In the genomic region with DNA sequence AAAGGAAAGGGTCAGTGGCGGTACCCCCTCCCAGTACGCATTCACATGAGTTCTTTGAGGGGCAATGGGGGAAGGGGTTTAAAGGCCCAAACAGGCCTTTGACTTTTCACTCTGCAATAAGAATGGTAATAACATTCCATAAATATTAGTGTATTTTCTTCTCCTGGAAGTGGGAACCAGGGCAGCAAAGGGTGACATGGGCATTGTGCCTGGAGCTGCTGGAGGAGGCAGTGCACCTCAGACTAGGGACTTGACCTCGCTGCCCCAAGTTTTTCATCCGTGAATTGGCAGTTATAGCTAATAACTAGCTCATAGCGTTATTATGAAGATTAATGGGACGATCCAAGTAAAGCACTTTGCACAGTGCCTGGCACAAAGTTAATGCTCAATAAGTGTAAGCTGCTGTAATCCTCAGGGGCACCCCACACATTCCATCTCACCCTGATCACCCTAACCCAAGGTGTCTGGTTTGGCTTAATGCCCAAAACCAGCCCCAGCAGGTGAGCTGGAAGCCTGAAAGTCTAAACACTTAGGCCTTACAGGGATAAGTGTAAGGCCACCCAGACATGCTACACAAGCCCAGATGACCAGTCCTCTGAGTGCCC, we compare ENCODE assay signal across 25 cellular contexts. TPM values are rescaled to one million over a fixed set of nuclear protein-coding genes. Genes with fewer than 3 reads are reported as not detected.
A peak's percentile ranks its signal among the peaks of the same experiment; 100 is the strongest.
DNase-seq lines count a peak whose midpoint lies in the region; ATAC-seq and TF ChIP-seq lines count a peak whose summit lies in the region.
"Had no signal": no experiment of that assay in that cellular context is flagged by ENCODE, and none has a peak within 500 bp of the region (broad histone marks: within the 10 kb centered on the region; RNA-seq: fewer than 3 reads in every experiment).

No MANE protein-coding gene starts in this region.

- no peak for ATAC-seq in HG02763 (IDR thresholded peaks at IDR 0.05; ENCODE audit: unreplicated experiment)
- ATAC-seq: heart right ventricle, left ventricle myocardium superior, T-cell had no signal

- no peaks in the 10 kb centered on the region for H3K4me1 ChIP-seq in endodermal cell (ENCODE audit: control insufficient read depth, insufficient read depth, low read length)
- H3K4me1 ChIP-seq in spleen = peaks cover 4 to 56% (median 29%) of the 10 kb centered on the region in 6 donors

- peak; percentile 44 for DNase-seq in ELR (ENCODE audit: low read depth)
- DNase-seq in MG63 = peak; percentile 41
- peak; percentile 40 for DNase-seq in endodermal cell
- DNase-seq in progenitor cell of endocrine pancreas (ENCODE audit: low spot score, unreplicated experiment) = no peak
- DNase-seq in DMS153 treated with DMSO at 0.1 percent for 48 hours (lab: John Stamatoyannopoulos, UW; ENCODE audit: unreplicated experiment) = no peak
- DNase-seq in spleen = no peak
- DNase-seq in NCI-H146 (lab: John Stamatoyannopoulos, UW) = no peak
- DNase-seq: activated CD4-positive, alpha-beta T cell treated with anti-CD3 and anti-CD28 coated beads, Interleukin-2, amount 10 ng/mL, durations not matched to agents 7 days and 5 days; activated CD8-positive, alpha-beta memory T cell treated with anti-CD3 and anti-CD28 coated beads, Interleukin-2, amount 50 U/mL, for 48 hours; activated naive CD8-positive, alpha-beta T cell treated with anti-CD3 and anti-CD28 coated beads for 36 hours; COR-L47; DND-41; dorsolateral prefrontal cortex; heart right ventricle; left ventricle myocardium superior; NCI-H1694 treated with DMSO at 0.1 percent for 48 hours; retina; SHP77 treated with DMSO at 0.1 percent for 48 hours; T-cell; trophoblast cell had no signal

- H3K27ac Mint-ChIP-seq in endodermal cell (no peak overlapping the region), progenitor cell of endocrine pancreas (no peak overlapping the region)
- H3K27ac Mint-ChIP-seq: activated CD4-positive, alpha-beta T cell treated with anti-CD3 and anti-CD28 coated beads, Interleukin-2, amount 10 ng/mL, durations not matched to agents 7 days and 5 days; activated naive CD8-positive, alpha-beta T cell treated with anti-CD3 and anti-CD28 coated beads for 36 hours; neural progenitor cell had no signal

- no peak for TF ChIP-seq POLR2A in spleen (IDR thresholded peaks at IDR 0.05)

- H3K9me3 Mint-ChIP-seq in endodermal cell (no peaks in the 10 kb centered on the region), progenitor cell of endocrine pancreas (ENCODE audit: low read depth) (no peaks in the 10 kb centered on the region)
- H3K9me3 Mint-ChIP-seq: activated CD4-positive, alpha-beta T cell treated with anti-CD3 and anti-CD28 coated beads, Interleukin-2, amount 10 ng/mL, durations not matched to agents 7 days and 5 days; activated naive CD8-positive, alpha-beta T cell treated with anti-CD3 and anti-CD28 coated beads for 36 hours; neural progenitor cell; T-cell had no signal

- no peak for TF ChIP-seq CTCF in endodermal cell (conservative IDR thresholded peaks at IDR 0.05)
- no peak for TF ChIP-seq CTCF in progenitor cell of endocrine pancreas (IDR thresholded peaks at IDR 0.05; ENCODE audit: unreplicated experiment)
- TF ChIP-seq CTCF in spleen (IDR thresholded peaks at IDR 0.05 in 8 of 11, conservative IDR thresholded peaks at IDR 0.05 in 3 of 11) = no peak

- H3K36me3 Mint-ChIP-seq in endodermal cell (ENCODE audit: low read depth) (no peaks in the 10 kb centered on the region), progenitor cell of endocrine pancreas (ENCODE audit: insufficient read depth) (peaks cover 1% of the 10 kb centered on the region)
- H3K36me3 Mint-ChIP-seq: activated naive CD8-positive, alpha-beta T cell treated with anti-CD3 and anti-CD28 coated beads for 36 hours; neural progenitor cell; T-cell had no signal

- H3K4me1 Mint-ChIP-seq in endodermal cell (peaks cover 5% of the 10 kb centered on the region), progenitor cell of endocrine pancreas (ENCODE audit: low read depth) (peaks cover 22% of the 10 kb centered on the region)

- H3K27me3 ChIP-seq in MG63 (peaks cover 13% of the 10 kb centered on the region), endodermal cell (ENCODE audit: control insufficient read depth, insufficient read depth, low read length, poor library complexity, severe bottlenecking) (peaks cover 62% of the 10 kb centered on the region), spleen (replicated peaks in 1 of 7) (peaks cover 0 to 65% (median 30%) of the 10 kb centered on the region in 7 donors)

- intact Hi-C loops in spleen (cut with DNase I; ENCODE audit: low total_unique reads) = no loop called here

- H3K27me3 Mint-ChIP-seq in endodermal cell (ENCODE audit: insufficient read depth) (peaks cover 68% of the 10 kb centered on the region), progenitor cell of endocrine pancreas (peaks cover 40% of the 10 kb centered on the region)

- H3K9me3 ChIP-seq in MG63 (no peaks in the 10 kb centered on the region), endodermal cell (ENCODE audit: control insufficient read depth, low read length) (no peaks in the 10 kb centered on the region), spleen (no peaks in the 10 kb centered on the region)
- H3K9me3 ChIP-seq: HAP-1, heart right ventricle had no signal

- H3K4me3 ChIP-seq in MG63 (no peak overlapping the region), endodermal cell (ENCODE audit: low read length) (no peak overlapping the region), spleen (no peak overlapping the region)
- H3K4me3 ChIP-seq: HAP-1, heart right ventricle, neural progenitor cell had no signal

- H3K27ac ChIP-seq in endodermal cell (ENCODE audit: low read depth, low read length) = no peak overlapping the region
- H3K27ac ChIP-seq in spleen = peak overlapping the region in 2 of 8 donors; percentile 15 to 80
- H3K27ac ChIP-seq: epithelial cell of prostate, neural progenitor cell had no signal

- no peak overlapping the region for H3K4me3 Mint-ChIP-seq in endodermal cell
- H3K4me3 Mint-ChIP-seq in progenitor cell of endocrine pancreas (ENCODE audit: low read depth) = peak overlapping the region; percentile 14
- H3K4me3 Mint-ChIP-seq: activated naive CD8-positive, alpha-beta T cell treated with anti-CD3 and anti-CD28 coated beads for 36 hours had no signal

- H3K36me3 ChIP-seq in MG63 (no peaks in the 10 kb centered on the region), endodermal cell (ENCODE audit: control insufficient read depth, insufficient read depth, low read length) (no peaks in the 10 kb centered on the region), spleen (no peaks in the 10 kb centered on the region)
- H3K36me3 ChIP-seq: HAP-1, heart right ventricle, neural progenitor cell had no signal

- 91 to 94% methylated on average over 4 to 6 of the region's 6 CpGs for WGBS in endodermal cell (ENCODE audit: insufficient coverage in 1 of 2, insufficient read length in 1 of 2), 2 experiments
- 88 to 93% (median 92%) methylated on average over 6 of the region's 6 CpGs for whole genome bisulfite sequencing in spleen, 5 donors

- no peak overlapping the region for H3K9ac ChIP-seq in endodermal cell (ENCODE audit: extremely low read depth, low read length, poor library complexity, severe bottlenecking)
- H3K9ac ChIP-seq: neural progenitor cell had no signal

RNA-seq across cellular contexts. Expression of gene KCNH3, which starts 2.8 kb away (rescaled TPM):
- not detected in 2 replicates for total RNA-seq in MG63 (2014; rRNA removed; shearing (Covaris generic); ENCODE audit: low replicate concordance)
- total RNA-seq in endodermal cell = 1 to 10 TPM in 1 of 2 donors, under 1 TPM in 1; 1.00 to 1.5 TPM
- 0.50 TPM for polyA plus RNA-seq in endodermal cell (2013, experiment 1 of 2)
- polyA plus RNA-seq in endodermal cell (2013, experiment 2 of 2) = 0.25 TPM
- 29.2 and 31.9 TPM in 2 replicates for total RNA-seq in progenitor cell of endocrine pancreas
- total RNA-seq in spleen = 1 to 10 TPM in 4 of 7 donors, under 1 TPM in 3; 0.41 to 2.9 (median 1.0) TPM
- under 1 TPM; 0.33 to 0.83 (median 0.61) TPM for polyA plus RNA-seq in spleen
- total RNA-seq: astrocyte had no signal

RNA-seq across cellular contexts. Expression of gene MCRS1, which starts 31.9 kb away (rescaled TPM):
- total RNA-seq in MG63 (2014; rRNA removed; shearing (Covaris generic); ENCODE audit: low replicate concordance) = 54.4 and 107 TPM in 2 replicates
- total RNA-seq in endodermal cell = 10 to 100 TPM; 97.5 to 98.9 TPM
- polyA plus RNA-seq in endodermal cell (2013, experiment 1 of 2) = 65.0 TPM
- 59.2 TPM for polyA plus RNA-seq in endodermal cell (2013, experiment 2 of 2)
- total RNA-seq in progenitor cell of endocrine pancreas = 88.1 and 92.6 TPM in 2 replicates
- 10 to 100 TPM; 44.3 to 63.5 (median 54.2) TPM for total RNA-seq in spleen
- polyA plus RNA-seq in spleen = 10 to 100 TPM; 44.1 to 64.7 (median 61.1) TPM

Comparison
In these comparisons a context has a peak if more than half of its experiments do, and no peak if none do; other contexts are left out.
1. DNase-seq: peak in ELR (single experiment), MG63 (single experiment) and endodermal cell (single experiment); none in progenitor cell of endocrine pancreas (single experiment), DMS153 treated with DMSO at 0.1 percent for 48 hours (single experiment), spleen (single experiment) and NCI-H146 (single experiment).